14 cellular contexts compared by ENCODE assay signal in the genomic region with DNA sequence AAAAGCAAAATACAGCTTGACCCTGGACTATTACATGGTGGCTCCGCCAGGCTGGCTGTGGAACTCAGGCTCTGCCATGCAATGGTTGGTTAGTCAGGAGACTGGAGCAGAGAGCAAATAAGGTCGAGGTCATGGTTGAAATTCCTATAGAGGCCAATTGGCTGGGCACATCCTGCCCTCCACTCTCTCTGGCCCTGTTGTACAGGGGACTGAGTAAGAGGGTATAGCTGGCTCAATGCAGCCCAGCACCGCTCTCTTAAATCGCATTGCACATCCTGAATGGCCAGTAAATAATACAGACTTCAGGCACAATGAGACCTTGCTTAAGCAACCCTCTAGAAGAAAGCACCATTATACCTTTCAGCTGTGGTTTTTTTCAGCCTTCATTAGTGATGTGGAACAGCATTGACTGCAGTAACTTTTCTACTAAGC. TPM values are rescaled to one million over a fixed set of nuclear protein-coding genes. Genes with fewer than 3 reads are reported as not detected.
DNase-seq lines count a peak whose midpoint lies in the region; ATAC-seq and TF ChIP-seq lines count a peak whose summit lies in the region.
"Had no signal": no experiment of that assay in that cellular context is flagged by ENCODE, and none has a peak within 500 bp of the region (broad histone marks: within the 10 kb centered on the region; RNA-seq: fewer than 3 reads in every experiment).

No MANE protein-coding gene starts in this region.

- H3K36me3 ChIP-seq in CD4-positive, alpha-beta memory T cell (ENCODE audit: insufficient read depth, low read length) = no peaks in the 10 kb centered on the region
- H3K36me3 ChIP-seq: HAP-1, Peyer's patch had no signal

- H3K27me3 ChIP-seq in CD4-positive, alpha-beta memory T cell (ENCODE audit: insufficient read depth, low read length) = no peaks in the 10 kb centered on the region
- H3K27me3 ChIP-seq: Peyer's patch had no signal

- intact Hi-C loops in CD4-positive, alpha-beta memory T cell (cut with micrococcal nuclease) = no loop called here
- intact Hi-C loops in natural killer cell (cut with micrococcal nuclease) = loop anchor here (1.0 kb wide), 1 partner anchor 59 kb away; the partner anchor contains the start of gene PPP2R5A

- in situ Hi-C loops in KBM-7 (cut with MboI; ENCODE audit: low pct_unique_long_range_greater_than_20kb, low sequenced_read_pairs) = no loop called here

- H3K36me3 Mint-ChIP-seq in CD4-positive, alpha-beta memory T cell = no peaks in the 10 kb centered on the region
- H3K36me3 Mint-ChIP-seq in activated naive CD8-positive, alpha-beta T cell treated with anti-CD3 and anti-CD28 coated beads, Interleukin-2, amount 50 U/mL, for 24 hours (ENCODE audit: low read depth) = no peaks in the 10 kb centered on the region
- H3K36me3 Mint-ChIP-seq in natural killer cell = no peaks in the 10 kb centered on the region

- no peaks in the 10 kb centered on the region for H3K9me3 ChIP-seq in CD4-positive, alpha-beta memory T cell (ENCODE audit: control insufficient read depth in 1 of 2, low read length in 2 of 2)
- H3K9me3 ChIP-seq: HAP-1, Peyer's patch had no signal

- H3K4me1 Mint-ChIP-seq in CD4-positive, alpha-beta memory T cell = peaks cover 19 to 43% (median 26%) of the 10 kb centered on the region in 4 donors
- peaks cover 29% of the 10 kb centered on the region for H3K4me1 Mint-ChIP-seq in activated naive CD8-positive, alpha-beta T cell treated with anti-CD3 and anti-CD28 coated beads, Interleukin-2, amount 50 U/mL, for 24 hours
- peaks cover 50 to 55% of the 10 kb centered on the region in 2 donors for H3K4me1 Mint-ChIP-seq in natural killer cell

- peaks cover 19% of the 10 kb centered on the region for H3K4me1 ChIP-seq in CD4-positive, alpha-beta memory T cell (ENCODE audit: insufficient read depth, low read length)
- H3K4me1 ChIP-seq: HAP-1, Peyer's patch had no signal

- DNase-seq in CD4-positive, alpha-beta memory T cell = no peak
- DNase-seq in activated naive CD8-positive, alpha-beta T cell treated with anti-CD3 and anti-CD28 coated beads, Interleukin-2, amount 50 U/mL, for 24 hours = no peak
- DNase-seq in natural killer cell = no peak
- no peak for DNase-seq in stimulated activated naive CD4-positive, alpha-beta T cell (lab: John Stamatoyannopoulos, UW)
- DNase-seq in NCI-H526 (lab: John Stamatoyannopoulos, UW) = no peak
- DNase-seq in KBM-7 = no peak
- DNase-seq: C1 segment of cervical spinal cord, Karpas-422, NCI-H2171 treated with DMSO at 0.1 percent for 48 hours, Peyer's patch had no signal

- peak overlapping the region in 1 of 2 donors; percentile 20 for H3K4me3 ChIP-seq in CD4-positive, alpha-beta memory T cell (ENCODE audit: low read length in 2 of 2)
- H3K4me3 ChIP-seq: HAP-1, Peyer's patch had no signal

- peak overlapping the region; percentile 62 to 94 (median 84) for H3K27ac Mint-ChIP-seq in CD4-positive, alpha-beta memory T cell
- H3K27ac Mint-ChIP-seq in activated naive CD8-positive, alpha-beta T cell treated with anti-CD3 and anti-CD28 coated beads, Interleukin-2, amount 50 U/mL, for 24 hours = peak overlapping the region; percentile 35
- peak overlapping the region; percentile 90 to 94 for H3K27ac Mint-ChIP-seq in natural killer cell

- peak overlapping the region in 6 of 8 donors; percentile 39 to 81 (median 68) for H3K4me3 Mint-ChIP-seq in CD4-positive, alpha-beta memory T cell
- no peak overlapping the region for H3K4me3 Mint-ChIP-seq in activated naive CD8-positive, alpha-beta T cell treated with anti-CD3 and anti-CD28 coated beads, Interleukin-2, amount 50 U/mL, for 24 hours
- H3K4me3 Mint-ChIP-seq in natural killer cell = peak overlapping the region; percentile 86

- no peaks in the 10 kb centered on the region for H3K9me3 Mint-ChIP-seq in CD4-positive, alpha-beta memory T cell
- no peaks in the 10 kb centered on the region for H3K9me3 Mint-ChIP-seq in activated naive CD8-positive, alpha-beta T cell treated with anti-CD3 and anti-CD28 coated beads, Interleukin-2, amount 50 U/mL, for 24 hours
- no peaks in the 10 kb centered on the region for H3K9me3 Mint-ChIP-seq in natural killer cell

- POLR2A ChIA-PET in CD4-positive, alpha-beta memory T cell (lab: Charles Lee; ENCODE audit: partially characterized antibody) = interaction anchor here (1.0 to 1.6 kb wide), 5 partner anchors 14 to 61 kb away, joined by 3 to 9 read pairs (median 4); partner anchors contain the start of gene PPP2R5A

- CTCF ChIA-PET in CD4-positive, alpha-beta memory T cell (lab: Charles Lee; ENCODE audit: partially characterized antibody) = interaction anchor here (1.2 kb wide), 1 partner anchor 13 kb away, joined by 3 read pairs; no protein-coding TSS in a partner anchor

- H3K27ac ChIP-seq in CD4-positive, alpha-beta memory T cell (ENCODE audit: low read depth, low read length) = peak overlapping the region; percentile 47
- H3K27ac ChIP-seq: Peyer's patch had no signal

- H3K27me3 Mint-ChIP-seq in CD4-positive, alpha-beta memory T cell = no peaks in the 10 kb centered on the region
- no peaks in the 10 kb centered on the region for H3K27me3 Mint-ChIP-seq in activated naive CD8-positive, alpha-beta T cell treated with anti-CD3 and anti-CD28 coated beads, Interleukin-2, amount 50 U/mL, for 24 hours
- H3K27me3 Mint-ChIP-seq in natural killer cell (ENCODE audit: low read depth in 2 of 2) = no peaks in the 10 kb centered on the region

- no peak for TF ChIP-seq CTCF in natural killer cell (IDR thresholded peaks at IDR 0.05)

- ATAC-seq in GM21786 (IDR thresholded peaks at IDR 0.05; ENCODE audit: unreplicated experiment) = peak; percentile 46
- peak; percentile 16 for ATAC-seq in activated naive CD8-positive, alpha-beta T cell treated with anti-CD3 and anti-CD28 coated beads, Interleukin-2, amount 50 U/mL, for 24 hours
- peak; percentile 20 to 46 (median 32) for ATAC-seq in natural killer cell
- ATAC-seq in HG03175 (IDR thresholded peaks at IDR 0.05; ENCODE audit: unreplicated experiment) = no peak
- ATAC-seq: esophagus mucosa had no signal

RNA-seq across cellular contexts. Expression of gene PPP2R5A, which starts 59.3 kb away (rescaled TPM):
- 10 to 100 TPM; 53.8 to 55.0 TPM for total RNA-seq in CD4-positive, alpha-beta memory T cell
- 10 to 100 TPM; 37.9 to 43.0 TPM for polyA plus RNA-seq in CD4-positive, alpha-beta memory T cell
- 10 to 100 TPM; 74.0 to 99.8 (median 86.4) TPM for total RNA-seq in natural killer cell

Comparison
In these comparisons a context has a peak if more than half of its experiments do, and no peak if none do; other contexts are left out.
1. H3K27ac Mint-ChIP-seq: peak in every context shown above with its lines; median percentile 92 in natural killer cell; 84 in CD4-positive, alpha-beta memory T cell; 35 in activated naive CD8-positive, alpha-beta T cell treated with anti-CD3 and anti-CD28 coated beads, Interleukin-2, amount 50 U/mL, for 24 hours.